ENCODE assay signal across 9 cellular contexts in the genomic region with DNA sequence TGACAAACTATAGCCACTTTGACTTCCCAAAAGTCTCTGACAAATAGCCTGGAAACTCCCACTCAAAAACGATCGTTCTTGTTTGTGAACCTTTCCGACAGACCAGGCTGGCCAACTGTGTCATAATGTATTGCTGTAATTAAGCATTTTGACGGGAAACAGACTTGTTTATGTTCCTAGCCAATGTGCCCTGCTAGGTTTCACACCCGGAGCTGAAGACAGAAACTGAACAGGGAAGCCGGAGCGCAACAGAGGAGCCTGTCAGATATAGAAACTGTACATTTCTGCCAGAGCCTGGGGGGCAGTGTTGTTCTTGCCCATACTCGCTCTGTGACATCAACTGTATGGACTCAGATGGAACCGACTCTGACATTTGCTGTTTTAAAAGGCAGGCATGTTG. TPM values are rescaled to one million over a fixed set of nuclear protein-coding genes. Genes with fewer than 3 reads are reported as not detected.
DNase-seq lines count a peak whose midpoint lies in the region; ATAC-seq lines count a peak whose summit lies in the region.
"Had no signal": no experiment of that assay in that cellular context is flagged by ENCODE, and none has a peak within 500 bp of the region (broad histone marks: within the 10 kb centered on the region; RNA-seq: fewer than 3 reads in every experiment).

No MANE protein-coding gene starts in this region.

- H4K91ac ChIP-seq in trophoblast cell (ENCODE audit: low read depth, low read length) = no peak overlapping the region

- peak; percentile 90 for ATAC-seq in activated CD4-positive, alpha-beta T cell treated with anti-CD3 and anti-CD28 coated beads for 36 hours
- ATAC-seq in activated T-cell treated with anti-CD3 and anti-CD28 coated beads, Interleukin-2, amount 50 U/mL, for 4 hours = peak; percentile 95 to 96

- intact Hi-C loops in activated CD4-positive, alpha-beta T cell treated with anti-CD3 and anti-CD28 coated beads for 36 hours (cut with DNase I, micrococcal nuclease) = loop anchor here (1.0 to 2.0 kb wide), 3 partner anchors 28 to 30 kb away; no protein-coding TSS in a partner anchor

- H3K9ac ChIP-seq in trophoblast cell (ENCODE audit: low read length) = no peak overlapping the region

- H4K8ac ChIP-seq in trophoblast cell (ENCODE audit: low read depth, low read length) = no peak overlapping the region

- H2BK120ac ChIP-seq in trophoblast cell (ENCODE audit: insufficient read depth, low read length, poor library complexity) = no peak overlapping the region

- H3K27ac Mint-ChIP-seq in activated CD4-positive, alpha-beta T cell treated with anti-CD3 and anti-CD28 coated beads for 36 hours = peak overlapping the region; percentile 73

- H2BK5ac ChIP-seq in trophoblast cell (ENCODE audit: low read depth, low read length, poor library complexity) = no peak overlapping the region

- no peak overlapping the region for H3K4ac ChIP-seq in trophoblast cell (ENCODE audit: low read depth, low read length)

- no peak overlapping the region for H3K23ac ChIP-seq in trophoblast cell (ENCODE audit: low read length)

- no peaks in the 10 kb centered on the region for H3K9me3 Mint-ChIP-seq in activated CD4-positive, alpha-beta T cell treated with anti-CD3 and anti-CD28 coated beads for 36 hours (ENCODE audit: low read depth)
- no peaks in the 10 kb centered on the region for H3K9me3 Mint-ChIP-seq in activated T-cell treated with anti-CD3 and anti-CD28 coated beads, Interleukin-2, amount 50 U/mL, for 4 hours

- H2BK12ac ChIP-seq in trophoblast cell (ENCODE audit: low read length) = no peak overlapping the region

- no peaks in the 10 kb centered on the region for H3K36me3 Mint-ChIP-seq in activated CD4-positive, alpha-beta T cell treated with anti-CD3 and anti-CD28 coated beads for 36 hours (ENCODE audit: low read depth)
- H3K36me3 Mint-ChIP-seq in activated T-cell treated with anti-CD3 and anti-CD28 coated beads, Interleukin-2, amount 50 U/mL, for 4 hours (ENCODE audit: insufficient read depth) = no peaks in the 10 kb centered on the region

- no peak overlapping the region for H3K4me2 ChIP-seq in trophoblast cell (ENCODE audit: low read length)

- no peak overlapping the region for H3K14ac ChIP-seq in trophoblast cell (ENCODE audit: low read length)

- no CpG with 5 or more reads among the region's 9 CpGs for WGBS in trophoblast cell (ENCODE audit: extremely low coverage, insufficient coverage, insufficient read length)

- no peak overlapping the region for H2AK5ac ChIP-seq in trophoblast cell (ENCODE audit: low read length)

- POLR2A ChIA-PET in activated CD4-positive, alpha-beta T cell treated with anti-CD3 and anti-CD28 coated beads for 36 hours (lab: Charles Lee) = no interaction called here

- peak overlapping the region; percentile 57 for H3K4me3 Mint-ChIP-seq in activated CD4-positive, alpha-beta T cell treated with anti-CD3 and anti-CD28 coated beads for 36 hours
- peak overlapping the region; percentile 48 for H3K4me3 Mint-ChIP-seq in activated T-cell treated with anti-CD3 and anti-CD28 coated beads, Interleukin-2, amount 50 U/mL, for 4 hours

- peaks cover 11% of the 10 kb centered on the region for H3K4me1 Mint-ChIP-seq in activated CD4-positive, alpha-beta T cell treated with anti-CD3 and anti-CD28 coated beads for 36 hours
- H3K4me1 Mint-ChIP-seq in activated T-cell treated with anti-CD3 and anti-CD28 coated beads, Interleukin-2, amount 50 U/mL, for 4 hours (ENCODE audit: low read depth) = peaks cover 7% of the 10 kb centered on the region

- peaks cover 2% of the 10 kb centered on the region in 2 experiments for H3K4me1 ChIP-seq in trophoblast cell (ENCODE audit: control insufficient read depth in 1 of 2, insufficient read depth in 2 of 2, low read length in 2 of 2)

- no peak overlapping the region for H3K4me3 ChIP-seq in trophoblast cell (ENCODE audit: low read depth, low read length)

- H3K27me3 Mint-ChIP-seq in activated CD4-positive, alpha-beta T cell treated with anti-CD3 and anti-CD28 coated beads for 36 hours = peaks cover 21% of the 10 kb centered on the region
- H3K27me3 Mint-ChIP-seq in activated T-cell treated with anti-CD3 and anti-CD28 coated beads, Interleukin-2, amount 50 U/mL, for 4 hours (ENCODE audit: low read depth) = peaks cover 20% of the 10 kb centered on the region

- no peaks in the 10 kb centered on the region for H3K36me3 ChIP-seq in trophoblast cell (ENCODE audit: control insufficient read depth in 1 of 2, insufficient read depth in 2 of 2, low read length in 2 of 2)

- H3K79me1 ChIP-seq in trophoblast cell (ENCODE audit: low read length) = peaks cover 4% of the 10 kb centered on the region

- no peak overlapping the region for H4K12ac ChIP-seq in trophoblast cell (ENCODE audit: low read depth, low read length)

- no peaks in the 10 kb centered on the region for H3K9me3 ChIP-seq in trophoblast cell (ENCODE audit: insufficient read depth, low read depth, low read length)

- peak; percentile 68 for DNase-seq in activated CD4-positive, alpha-beta T cell treated with anti-CD3 and anti-CD28 coated beads for 36 hours
- no peak for DNase-seq in activated CD4-positive, alpha-beta T cell treated with anti-CD3 and anti-CD28 coated beads for 1 hour
- DNase-seq in LoVo (ENCODE audit: low spot score) = peak; percentile 13
- no peak for DNase-seq in activated T-cell treated with anti-CD3 and anti-CD28 coated beads, Interleukin-2, amount 50 U/mL, for 4 hours
- DNase-seq in trophoblast cell = peak; percentile 32 to 55
- DNase-seq in NCI-H226 = no peak
- no peak for DNase-seq in caudate nucleus (lab: John Stamatoyannopoulos, UW)
- no peak for DNase-seq in GM03348 (ENCODE audit: low spot score)

- no peaks in the 10 kb centered on the region for H3K27me3 ChIP-seq in trophoblast cell (ENCODE audit: insufficient read depth, low read length)

- no peaks in the 10 kb centered on the region for H3K79me2 ChIP-seq in trophoblast cell (ENCODE audit: control insufficient read depth, insufficient read depth, low read length, poor library complexity)

- no peak overlapping the region for H2AFZ ChIP-seq in trophoblast cell (ENCODE audit: insufficient read depth, low read length, poor library complexity)

- no peak overlapping the region for H3K27ac ChIP-seq in trophoblast cell (ENCODE audit: low read depth, low read length)
- no peak overlapping the region for H3K27ac ChIP-seq in caudate nucleus (ENCODE audit: low read depth, low read length)

- CTCF ChIA-PET in activated CD4-positive, alpha-beta T cell treated with anti-CD3 and anti-CD28 coated beads for 36 hours (lab: Charles Lee) = interaction anchor here (0.9 kb wide), 2 partner anchors 144 to 431 kb away, joined by 3 read pairs; no protein-coding TSS in a partner anchor

- H3K18ac ChIP-seq in trophoblast cell (ENCODE audit: low read length) = no peak overlapping the region

RNA-seq across cellular contexts. Expression of gene C7orf33, which starts 55.3 kb away (rescaled TPM):
- not detected for total RNA-seq in activated CD4-positive, alpha-beta T cell treated with anti-CD3 and anti-CD28 coated beads for 36 hours
- total RNA-seq in activated T-cell treated with anti-CD3 and anti-CD28 coated beads, Interleukin-2, amount 50 U/mL, for 4 hours = not detected
- polyA plus RNA-seq in trophoblast cell (2013) = 0.10 TPM in 1 of 2 replicates, not detected in the other
- total RNA-seq: frontal cortex had no signal

Comparison
In these comparisons a context has a peak if more than half of its experiments do, and no peak if none do; other contexts are left out.
1. DNase-seq: peak in activated CD4-positive, alpha-beta T cell treated with anti-CD3 and anti-CD28 coated beads for 36 hours (single experiment), LoVo (single experiment) and trophoblast cell (2 of 2); none in activated CD4-positive, alpha-beta T cell treated with anti-CD3 and anti-CD28 coated beads for 1 hour (single experiment), activated T-cell treated with anti-CD3 and anti-CD28 coated beads, Interleukin-2, amount 50 U/mL, for 4 hours (single experiment), NCI-H226 (single experiment), caudate nucleus (0 of 61) and GM03348 (single experiment).